ENCODE assay signal across 8 cellular contexts in genomic region chr3:113736548-113737089, GRCh38. TPM values are rescaled to one million over a fixed set of nuclear protein-coding genes. Genes with fewer than 3 reads are reported as not detected.
DNase-seq lines count a peak whose midpoint lies in the region; ATAC-seq, FAIRE-seq and TF ChIP-seq lines count a peak whose summit lies in the region.

No MANE protein-coding gene starts in this region.

- H4K91ac ChIP-seq in trophoblast cell (ENCODE audit: low read depth, low read length): no peak overlapping the region

- no peak overlapping the region for H2AFZ ChIP-seq in trophoblast cell (ENCODE audit: insufficient read depth, low read length, poor library complexity)

- peak; percentile 62 for FAIRE-seq in GM12892 (lab: Jason Lieb, UNC)

- no peak overlapping the region for H4K12ac ChIP-seq in trophoblast cell (ENCODE audit: low read depth, low read length)

- peak overlapping the region in 1 of 2 donors; percentile 44 for H3K4me3 Mint-ChIP-seq in activated T-cell treated with anti-CD3 and anti-CD28 coated beads, Interleukin-2, amount 50 U/mL, for 72 hours

- no peak overlapping the region for H2BK12ac ChIP-seq in trophoblast cell (ENCODE audit: low read length)

- H3K4me1 ChIP-seq in BE2C (peaks cover 4% of the 10 kb centered on the region), gastroesophageal sphincter (peaks cover 4 to 87% (median 13%) of the 10 kb centered on the region in 3 donors), trophoblast cell (ENCODE audit: control insufficient read depth in 1 of 2, insufficient read depth in 2 of 2, low read length in 2 of 2) (no peaks in the 10 kb centered on the region)

- H3K27ac ChIP-seq in gastroesophageal sphincter (peak overlapping the region in 3 of 4 donors; percentile 7 to 18 (median 14)), trophoblast cell (ENCODE audit: low read depth, low read length) (no peak overlapping the region)

- TF ChIP-seq CTCF in BE2C (IDR thresholded peaks at IDR 0.05; ENCODE audit: low read depth, low read length) (peak; percentile 64), gastroesophageal sphincter (IDR thresholded peaks at IDR 0.05) (peak; percentile 48 to 76 (median 72))

- no peak overlapping the region for H3K14ac ChIP-seq in trophoblast cell (ENCODE audit: low read length)

- H2BK120ac ChIP-seq in trophoblast cell (ENCODE audit: insufficient read depth, low read length, poor library complexity): no peak overlapping the region

- no peaks in the 10 kb centered on the region for H3K27me3 ChIP-seq in BE2C
- H3K27me3 ChIP-seq in gastroesophageal sphincter: no peaks in the 10 kb centered on the region
- no peaks in the 10 kb centered on the region for H3K27me3 ChIP-seq in trophoblast cell (ENCODE audit: insufficient read depth, low read length)

- peak; percentile 71 for ATAC-seq in HG03066 (IDR thresholded peaks at IDR 0.05; ENCODE audit: low read depth, unreplicated experiment)
- ATAC-seq in activated T-cell treated with anti-CD3 and anti-CD28 coated beads, Interleukin-2, amount 50 U/mL, for 72 hours (replicated peaks in 1 of 2): peak; percentile 82
- peak; percentile 69 for ATAC-seq in gastroesophageal sphincter
- ATAC-seq in HG03108 (IDR thresholded peaks at IDR 0.05; ENCODE audit: unreplicated experiment): no peak

- no peak overlapping the region for H2BK5ac ChIP-seq in trophoblast cell (ENCODE audit: low read depth, low read length, poor library complexity)

- no peaks in the 10 kb centered on the region for H3K27me3 Mint-ChIP-seq in activated T-cell treated with anti-CD3 and anti-CD28 coated beads, Interleukin-2, amount 50 U/mL, for 72 hours (ENCODE audit: low read depth)

- H4K8ac ChIP-seq in trophoblast cell (ENCODE audit: low read depth, low read length): no peak overlapping the region

- peaks cover 62% of the 10 kb centered on the region for H3K4me1 Mint-ChIP-seq in activated T-cell treated with anti-CD3 and anti-CD28 coated beads, Interleukin-2, amount 50 U/mL, for 72 hours (ENCODE audit: low read depth)

- peaks cover 3% of the 10 kb centered on the region for H3K79me2 ChIP-seq in trophoblast cell (ENCODE audit: control insufficient read depth, insufficient read depth, low read length, poor library complexity)

- no peak for TF ChIP-seq EP300 in gastroesophageal sphincter (IDR thresholded peaks at IDR 0.05)

- peak; percentile 49 for DNase-seq in BE2C
- DNase-seq in GM12892 (ENCODE audit: insufficient read length): no peak
- peak; percentile 65 for DNase-seq in NCI-H2227 (lab: John Stamatoyannopoulos, UW; ENCODE audit: unreplicated experiment)
- DNase-seq in activated T-cell treated with anti-CD3 and anti-CD28 coated beads, Interleukin-2, amount 50 U/mL, for 72 hours: peak; percentile 14 to 35
- peak; percentile 46 to 89 for DNase-seq in trophoblast cell

- no peak overlapping the region for H3K18ac ChIP-seq in trophoblast cell (ENCODE audit: low read length)

- H3K9ac ChIP-seq in trophoblast cell (ENCODE audit: low read length): no peak overlapping the region

- TF ChIP-seq POLR2A in GM12892 (IDR thresholded peaks at IDR 0.05; ENCODE audit: low read depth, low read length) (no peak), gastroesophageal sphincter (IDR thresholded peaks at IDR 0.05) (no peak)

- H3K36me3 Mint-ChIP-seq in activated T-cell treated with anti-CD3 and anti-CD28 coated beads, Interleukin-2, amount 50 U/mL, for 72 hours (ENCODE audit: insufficient read depth in 2 of 2): peaks cover 0 to 10% of the 10 kb centered on the region in 2 donors

- no peak overlapping the region for H3K4ac ChIP-seq in trophoblast cell (ENCODE audit: low read depth, low read length)

- H3K79me1 ChIP-seq in trophoblast cell (ENCODE audit: low read length): no peaks in the 10 kb centered on the region

- 3 to 6% methylated on average over 3 of the region's 3 CpGs for WGBS in gastroesophageal sphincter (ENCODE audit: low coverage in 1 of 2), 2 donors
- no CpG with 5 or more reads among the region's 3 CpGs for WGBS in trophoblast cell (ENCODE audit: extremely low coverage, insufficient coverage, insufficient read length)

- H3K9me3 ChIP-seq in BE2C: no peaks in the 10 kb centered on the region
- H3K9me3 ChIP-seq in gastroesophageal sphincter: no peaks in the 10 kb centered on the region
- no peaks in the 10 kb centered on the region for H3K9me3 ChIP-seq in trophoblast cell (ENCODE audit: insufficient read depth, low read depth, low read length)

- H3K23ac ChIP-seq in trophoblast cell (ENCODE audit: low read length): no peak overlapping the region

- no peaks in the 10 kb centered on the region for H3K9me3 Mint-ChIP-seq in activated T-cell treated with anti-CD3 and anti-CD28 coated beads, Interleukin-2, amount 50 U/mL, for 72 hours

- H3K36me3 ChIP-seq in BE2C: peaks cover 8% of the 10 kb centered on the region; the same call in 1 of the 2 replicates
- H3K36me3 ChIP-seq in gastroesophageal sphincter: no peaks in the 10 kb centered on the region
- no peaks in the 10 kb centered on the region for H3K36me3 ChIP-seq in trophoblast cell (ENCODE audit: control insufficient read depth in 1 of 2, insufficient read depth in 2 of 2, low read length in 2 of 2)

- no peak overlapping the region for H3K4me3 ChIP-seq in BE2C (ENCODE audit: low read depth, low read length)
- no peak overlapping the region for H3K4me3 ChIP-seq in gastroesophageal sphincter
- no peak overlapping the region for H3K4me3 ChIP-seq in trophoblast cell (ENCODE audit: low read depth, low read length)

- H3K4me2 ChIP-seq in trophoblast cell (ENCODE audit: low read length): no peak overlapping the region

- peak overlapping the region; percentile 70 for H3K27ac Mint-ChIP-seq in activated T-cell treated with anti-CD3 and anti-CD28 coated beads, Interleukin-2, amount 50 U/mL, for 72 hours

- no peak overlapping the region for H2AK5ac ChIP-seq in trophoblast cell (ENCODE audit: low read length)

RNA-seq across cellular contexts. Expression of gene NAA50, which starts 9.4 kb away (rescaled TPM):
- 115 TPM for polyA plus RNA-seq in BE2C (2012; ENCODE audit: insufficient read depth, insufficient read length, low read depth)
- 71.9 TPM for polyA plus RNA-seq in GM12892 (2012; ENCODE audit: missing spikeins)
- total RNA-seq in activated T-cell treated with anti-CD3 and anti-CD28 coated beads, Interleukin-2, amount 50 U/mL, for 72 hours: 100 to 1,000 TPM in 1 of 2 donors, 10 to 100 TPM in 1; 90.5 to 105 TPM
- 100 to 1,000 TPM; 127 to 172 (median 147) TPM for total RNA-seq in gastroesophageal sphincter
- polyA plus RNA-seq in trophoblast cell (2013): 111 and 115 TPM in 2 replicates

RNA-seq across cellular contexts. Expression of gene ATP6V1A, which starts 10.2 kb away (rescaled TPM):
- 24.4 TPM for polyA plus RNA-seq in BE2C (2012; ENCODE audit: insufficient read depth, insufficient read length, low read depth)
- polyA plus RNA-seq in GM12892 (2012; ENCODE audit: missing spikeins): 28.8 TPM
- total RNA-seq in activated T-cell treated with anti-CD3 and anti-CD28 coated beads, Interleukin-2, amount 50 U/mL, for 72 hours: 10 to 100 TPM; 30.7 to 31.3 TPM
- 10 to 100 TPM; 23.0 to 38.8 (median 26.1) TPM for total RNA-seq in gastroesophageal sphincter
- polyA plus RNA-seq in trophoblast cell (2013): 38.7 and 40.8 TPM in 2 replicates

RNA-seq across cellular contexts. Expression of gene USF3, which starts 40.2 kb away (rescaled TPM):
- 3.8 TPM for polyA plus RNA-seq in BE2C (2012; ENCODE audit: insufficient read depth, insufficient read length, low read depth)
- 4.5 TPM for polyA plus RNA-seq in GM12892 (2012; ENCODE audit: missing spikeins)
- 10 to 100 TPM; 16.8 to 18.2 TPM for total RNA-seq in activated T-cell treated with anti-CD3 and anti-CD28 coated beads, Interleukin-2, amount 50 U/mL, for 72 hours
- 10 to 100 TPM; 27.3 to 33.2 (median 29.6) TPM for total RNA-seq in gastroesophageal sphincter
- 9.3 and 9.6 TPM in 2 replicates for polyA plus RNA-seq in trophoblast cell (2013)
